Comparison of ENCODE assay signal across 1 cellular context in genomic region chr3:39383190-39383912, GRCh38.
TF ChIP-seq lines count a peak whose summit lies in the region.

A gene with protein sequence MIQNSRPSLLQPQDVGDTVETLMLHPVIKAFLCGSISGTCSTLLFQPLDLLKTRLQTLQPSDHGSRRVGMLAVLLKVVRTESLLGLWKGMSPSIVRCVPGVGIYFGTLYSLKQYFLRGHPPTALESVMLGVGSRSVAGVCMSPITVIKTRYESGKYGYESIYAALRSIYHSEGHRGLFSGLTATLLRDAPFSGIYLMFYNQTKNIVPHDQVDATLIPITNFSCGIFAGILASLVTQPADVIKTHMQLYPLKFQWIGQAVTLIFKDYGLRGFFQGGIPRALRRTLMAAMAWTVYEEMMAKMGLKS (plus strand): TSS chr3:39383370. CDS start chr3:39383725, 355 bp downstream.

TF ChIP-seq in SK-N-SH, 30 proteins besides CTCF, POLR2A, EP300 and RAD21 (continued from another document):
- TF ChIP-seq, protein P1, sequence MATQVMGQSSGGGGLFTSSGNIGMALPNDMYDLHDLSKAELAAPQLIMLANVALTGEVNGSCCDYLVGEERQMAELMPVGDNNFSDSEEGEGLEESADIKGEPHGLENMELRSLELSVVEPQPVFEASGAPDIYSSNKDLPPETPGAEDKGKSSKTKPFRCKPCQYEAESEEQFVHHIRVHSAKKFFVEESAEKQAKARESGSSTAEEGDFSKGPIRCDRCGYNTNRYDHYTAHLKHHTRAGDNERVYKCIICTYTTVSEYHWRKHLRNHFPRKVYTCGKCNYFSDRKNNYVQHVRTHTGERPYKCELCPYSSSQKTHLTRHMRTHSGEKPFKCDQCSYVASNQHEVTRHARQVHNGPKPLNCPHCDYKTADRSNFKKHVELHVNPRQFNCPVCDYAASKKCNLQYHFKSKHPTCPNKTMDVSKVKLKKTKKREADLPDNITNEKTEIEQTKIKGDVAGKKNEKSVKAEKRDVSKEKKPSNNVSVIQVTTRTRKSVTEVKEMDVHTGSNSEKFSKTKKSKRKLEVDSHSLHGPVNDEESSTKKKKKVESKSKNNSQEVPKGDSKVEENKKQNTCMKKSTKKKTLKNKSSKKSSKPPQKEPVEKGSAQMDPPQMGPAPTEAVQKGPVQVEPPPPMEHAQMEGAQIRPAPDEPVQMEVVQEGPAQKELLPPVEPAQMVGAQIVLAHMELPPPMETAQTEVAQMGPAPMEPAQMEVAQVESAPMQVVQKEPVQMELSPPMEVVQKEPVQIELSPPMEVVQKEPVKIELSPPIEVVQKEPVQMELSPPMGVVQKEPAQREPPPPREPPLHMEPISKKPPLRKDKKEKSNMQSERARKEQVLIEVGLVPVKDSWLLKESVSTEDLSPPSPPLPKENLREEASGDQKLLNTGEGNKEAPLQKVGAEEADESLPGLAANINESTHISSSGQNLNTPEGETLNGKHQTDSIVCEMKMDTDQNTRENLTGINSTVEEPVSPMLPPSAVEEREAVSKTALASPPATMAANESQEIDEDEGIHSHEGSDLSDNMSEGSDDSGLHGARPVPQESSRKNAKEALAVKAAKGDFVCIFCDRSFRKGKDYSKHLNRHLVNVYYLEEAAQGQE (IDR thresholded peaks at IDR 0.05; ENCODE audit: low read depth, low read length), result peak; percentile 38; the same call in 1 of the 2 replicates
- TF ChIP-seq CHD2 (IDR thresholded peaks at IDR 0.05; ENCODE audit: low read length, partially characterized antibody), result peak; percentile 49
- TF ChIP-seq, protein P2, sequence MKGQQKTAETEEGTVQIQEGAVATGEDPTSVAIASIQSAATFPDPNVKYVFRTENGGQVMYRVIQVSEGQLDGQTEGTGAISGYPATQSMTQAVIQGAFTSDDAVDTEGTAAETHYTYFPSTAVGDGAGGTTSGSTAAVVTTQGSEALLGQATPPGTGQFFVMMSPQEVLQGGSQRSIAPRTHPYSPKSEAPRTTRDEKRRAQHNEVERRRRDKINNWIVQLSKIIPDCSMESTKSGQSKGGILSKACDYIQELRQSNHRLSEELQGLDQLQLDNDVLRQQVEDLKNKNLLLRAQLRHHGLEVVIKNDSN (IDR thresholded peaks at IDR 0.05; ENCODE audit: borderline replicate concordance, low read depth), result peak; percentile 97
- TF ChIP-seq, protein P3, sequence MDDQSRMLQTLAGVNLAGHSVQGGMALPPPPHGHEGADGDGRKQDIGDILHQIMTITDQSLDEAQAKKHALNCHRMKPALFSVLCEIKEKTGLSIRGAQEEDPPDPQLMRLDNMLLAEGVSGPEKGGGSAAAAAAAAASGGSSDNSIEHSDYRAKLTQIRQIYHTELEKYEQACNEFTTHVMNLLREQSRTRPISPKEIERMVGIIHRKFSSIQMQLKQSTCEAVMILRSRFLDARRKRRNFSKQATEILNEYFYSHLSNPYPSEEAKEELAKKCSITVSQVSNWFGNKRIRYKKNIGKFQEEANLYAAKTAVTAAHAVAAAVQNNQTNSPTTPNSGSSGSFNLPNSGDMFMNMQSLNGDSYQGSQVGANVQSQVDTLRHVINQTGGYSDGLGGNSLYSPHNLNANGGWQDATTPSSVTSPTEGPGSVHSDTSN (IDR thresholded peaks at IDR 0.05), result 0 out of 2 replicates have a peak, but pooled peaks have one; percentile 14
- peak; percentile 90 for TF ChIP-seq GABPA (IDR thresholded peaks at IDR 0.05; ENCODE audit: low read depth)
